25 cellular contexts compared by ENCODE assay signal in the genomic region with DNA sequence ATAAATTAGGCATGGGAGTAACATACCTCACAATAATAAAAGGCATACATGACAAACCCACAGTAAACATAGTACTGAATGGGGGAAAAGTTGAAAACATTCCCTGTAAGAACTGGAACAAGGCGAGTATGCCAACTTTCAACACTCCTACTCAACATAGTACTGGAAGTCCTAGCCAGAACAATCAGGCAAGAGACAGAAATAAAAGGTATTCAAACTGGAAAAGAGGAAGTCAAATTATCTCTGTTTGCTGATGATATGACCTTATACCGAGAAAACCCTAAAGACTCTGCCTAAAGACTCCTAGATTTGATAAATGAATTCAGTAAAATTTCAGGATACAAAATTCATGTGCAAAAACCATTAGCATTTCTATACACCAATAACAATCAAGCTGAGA.
"Had no signal": no experiment of that assay in that cellular context is flagged by ENCODE, and none has a peak within 500 bp of the region (broad histone marks: within the 10 kb centered on the region; RNA-seq: fewer than 3 reads in every experiment).

No MANE protein-coding gene starts in this region.

- ATAC-seq: effector memory CD8-positive, alpha-beta T cell; natural killer cell; psoas muscle; right lobe of liver; stimulated activated naive CD8-positive, alpha-beta T cell treated with anti-CD3 and anti-CD28 coated beads, Interleukin-15, amount 100 ng/mL, for 72 hours had no signal

- H3K4me1 ChIP-seq: esophagus squamous epithelium, psoas muscle, right lobe of liver, thyroid gland, vagina had no signal

- H3K27ac ChIP-seq: esophagus squamous epithelium, ovary, psoas muscle, right lobe of liver, thyroid gland, vagina had no signal

- H3K9me3 ChIP-seq: esophagus squamous epithelium, ovary, psoas muscle, right lobe of liver, thyroid gland, vagina had no signal

- H3K36me3 ChIP-seq: esophagus squamous epithelium, ovary, right lobe of liver, thyroid gland, vagina had no signal

- H3K4me3 ChIP-seq: esophagus squamous epithelium, lung, ovary, psoas muscle, right lobe of liver, thyroid gland, vagina had no signal

- DNase-seq: cortex of kidney; effector memory CD8-positive, alpha-beta T cell; erythroblast; esophagus squamous epithelium; foreskin melanocyte; glutamatergic neuron; hypothalamus; immature natural killer cell; islet precursor cell; kidney glomerular epithelial cell; natural killer cell; occipital lobe; ovary; posterior cingulate gyrus; psoas muscle; right lobe of liver; small intestine; stimulated activated CD4-positive, alpha-beta T cell treated with anti-CD3 and anti-CD28 coated beads, Interleukin-15, amount 100 ng/mL, for 24 hours; stimulated activated CD4-positive, alpha-beta T cell treated with anti-CD3 and anti-CD28 coated beads, Interleukin-2, amount 100 ng/mL, for 48 hours; stimulated activated naive CD4-positive, alpha-beta T cell; stimulated activated naive CD8-positive, alpha-beta T cell treated with anti-CD3 and anti-CD28 coated beads, Interleukin-15, amount 100 ng/mL, for 72 hours; thyroid gland; trophoblast cell had no signal

- FAIRE-seq: small intestine had no signal

- H3K27me3 ChIP-seq: ovary, right lobe of liver, thyroid gland, vagina had no signal
